In the genomic region with DNA sequence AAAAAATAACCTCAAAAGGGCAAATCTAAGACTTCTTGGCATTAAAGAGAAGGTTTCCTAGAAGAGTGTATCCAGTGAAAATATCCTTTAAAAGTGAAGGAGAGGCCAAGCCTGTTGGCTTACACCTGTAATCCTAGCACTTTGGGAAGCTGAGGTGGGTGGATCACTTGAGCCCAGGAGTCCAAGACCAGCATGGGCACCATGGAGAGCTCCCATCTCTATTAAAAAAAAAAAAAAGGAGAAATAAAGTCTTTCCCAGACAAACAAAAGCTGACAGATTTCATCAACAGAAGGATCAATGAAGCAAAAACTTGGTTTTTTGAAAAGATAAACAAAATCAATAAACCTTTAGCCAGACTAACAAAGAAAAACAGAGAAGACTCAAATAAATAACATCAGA, we compare ENCODE assay signal across 3 cellular contexts.
TF ChIP-seq lines count a peak whose summit lies in the region.

No MANE protein-coding gene starts in this region.

TF ChIP-seq in SK-N-SH, 30 proteins besides CTCF, POLR2A, EP300 and RAD21 (continued from another document):
- TF ChIP-seq, protein P1, sequence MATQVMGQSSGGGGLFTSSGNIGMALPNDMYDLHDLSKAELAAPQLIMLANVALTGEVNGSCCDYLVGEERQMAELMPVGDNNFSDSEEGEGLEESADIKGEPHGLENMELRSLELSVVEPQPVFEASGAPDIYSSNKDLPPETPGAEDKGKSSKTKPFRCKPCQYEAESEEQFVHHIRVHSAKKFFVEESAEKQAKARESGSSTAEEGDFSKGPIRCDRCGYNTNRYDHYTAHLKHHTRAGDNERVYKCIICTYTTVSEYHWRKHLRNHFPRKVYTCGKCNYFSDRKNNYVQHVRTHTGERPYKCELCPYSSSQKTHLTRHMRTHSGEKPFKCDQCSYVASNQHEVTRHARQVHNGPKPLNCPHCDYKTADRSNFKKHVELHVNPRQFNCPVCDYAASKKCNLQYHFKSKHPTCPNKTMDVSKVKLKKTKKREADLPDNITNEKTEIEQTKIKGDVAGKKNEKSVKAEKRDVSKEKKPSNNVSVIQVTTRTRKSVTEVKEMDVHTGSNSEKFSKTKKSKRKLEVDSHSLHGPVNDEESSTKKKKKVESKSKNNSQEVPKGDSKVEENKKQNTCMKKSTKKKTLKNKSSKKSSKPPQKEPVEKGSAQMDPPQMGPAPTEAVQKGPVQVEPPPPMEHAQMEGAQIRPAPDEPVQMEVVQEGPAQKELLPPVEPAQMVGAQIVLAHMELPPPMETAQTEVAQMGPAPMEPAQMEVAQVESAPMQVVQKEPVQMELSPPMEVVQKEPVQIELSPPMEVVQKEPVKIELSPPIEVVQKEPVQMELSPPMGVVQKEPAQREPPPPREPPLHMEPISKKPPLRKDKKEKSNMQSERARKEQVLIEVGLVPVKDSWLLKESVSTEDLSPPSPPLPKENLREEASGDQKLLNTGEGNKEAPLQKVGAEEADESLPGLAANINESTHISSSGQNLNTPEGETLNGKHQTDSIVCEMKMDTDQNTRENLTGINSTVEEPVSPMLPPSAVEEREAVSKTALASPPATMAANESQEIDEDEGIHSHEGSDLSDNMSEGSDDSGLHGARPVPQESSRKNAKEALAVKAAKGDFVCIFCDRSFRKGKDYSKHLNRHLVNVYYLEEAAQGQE (IDR thresholded peaks at IDR 0.05; ENCODE audit: low read depth, low read length) = peak; percentile 85
- TF ChIP-seq SIN3A (IDR thresholded peaks at IDR 0.05; ENCODE audit: borderline replicate concordance, low read depth, low read length) = no peak
TF ChIP-seq in SK-N-SH: peak in this region for 1.

TF ChIP-seq in SK-N-SH treated with all-trans-retinoic acid at 6 μM for 48 hours, 23 proteins besides CTCF, POLR2A, EP300 and RAD21:
- TF ChIP-seq, protein P2, sequence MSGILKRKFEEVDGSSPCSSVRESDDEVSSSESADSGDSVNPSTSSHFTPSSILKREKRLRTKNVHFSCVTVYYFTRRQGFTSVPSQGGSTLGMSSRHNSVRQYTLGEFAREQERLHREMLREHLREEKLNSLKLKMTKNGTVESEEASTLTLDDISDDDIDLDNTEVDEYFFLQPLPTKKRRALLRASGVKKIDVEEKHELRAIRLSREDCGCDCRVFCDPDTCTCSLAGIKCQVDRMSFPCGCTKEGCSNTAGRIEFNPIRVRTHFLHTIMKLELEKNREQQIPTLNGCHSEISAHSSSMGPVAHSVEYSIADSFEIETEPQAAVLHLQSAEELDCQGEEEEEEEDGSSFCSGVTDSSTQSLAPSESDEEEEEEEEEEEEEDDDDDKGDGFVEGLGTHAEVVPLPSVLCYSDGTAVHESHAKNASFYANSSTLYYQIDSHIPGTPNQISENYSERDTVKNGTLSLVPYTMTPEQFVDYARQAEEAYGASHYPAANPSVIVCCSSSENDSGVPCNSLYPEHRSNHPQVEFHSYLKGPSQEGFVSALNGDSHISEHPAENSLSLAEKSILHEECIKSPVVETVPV (CRISPR knock-in tag; IDR thresholded peaks at IDR 0.05) = no peak
- TF ChIP-seq TOX (CRISPR knock-in tag; IDR thresholded peaks at IDR 0.05; ENCODE audit: borderline replicate concordance) (no peak), ZNF565 (CRISPR knock-in tag; conservative IDR thresholded peaks at IDR 0.05; ENCODE audit: low read depth) (no peak), CSDC2 (CRISPR knock-in tag; IDR thresholded peaks at IDR 0.05) (no peak), ZFP30 (CRISPR knock-in tag; IDR thresholded peaks at IDR 0.05) (no peak), ISL1 (CRISPR knock-in tag; IDR thresholded peaks at IDR 0.05) (no peak), TCF4 (CRISPR knock-in tag; IDR thresholded peaks at IDR 0.05; ENCODE audit: borderline replicate concordance) (no peak), PPARA (CRISPR knock-in tag; IDR thresholded peaks at IDR 0.05; ENCODE audit: borderline replicate concordance) (no peak), ZNF70 (CRISPR knock-in tag; IDR thresholded peaks at IDR 0.05) (no peak), ARNTL (CRISPR knock-in tag; IDR thresholded peaks at IDR 0.05; ENCODE audit: borderline replicate concordance, low read depth) (no peak)
- TF ChIP-seq, protein P3, sequence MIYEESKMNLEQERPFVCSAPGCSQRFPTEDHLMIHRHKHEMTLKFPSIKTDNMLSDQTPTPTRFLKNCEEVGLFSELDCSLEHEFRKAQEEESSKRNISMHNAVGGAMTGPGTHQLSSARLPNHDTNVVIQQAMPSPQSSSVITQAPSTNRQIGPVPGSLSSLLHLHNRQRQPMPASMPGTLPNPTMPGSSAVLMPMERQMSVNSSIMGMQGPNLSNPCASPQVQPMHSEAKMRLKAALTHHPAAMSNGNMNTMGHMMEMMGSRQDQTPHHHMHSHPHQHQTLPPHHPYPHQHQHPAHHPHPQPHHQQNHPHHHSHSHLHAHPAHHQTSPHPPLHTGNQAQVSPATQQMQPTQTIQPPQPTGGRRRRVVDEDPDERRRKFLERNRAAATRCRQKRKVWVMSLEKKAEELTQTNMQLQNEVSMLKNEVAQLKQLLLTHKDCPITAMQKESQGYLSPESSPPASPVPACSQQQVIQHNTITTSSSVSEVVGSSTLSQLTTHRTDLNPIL (CRISPR knock-in tag; IDR thresholded peaks at IDR 0.05; ENCODE audit: low read depth) = no peak
- TF ChIP-seq, protein P4, sequence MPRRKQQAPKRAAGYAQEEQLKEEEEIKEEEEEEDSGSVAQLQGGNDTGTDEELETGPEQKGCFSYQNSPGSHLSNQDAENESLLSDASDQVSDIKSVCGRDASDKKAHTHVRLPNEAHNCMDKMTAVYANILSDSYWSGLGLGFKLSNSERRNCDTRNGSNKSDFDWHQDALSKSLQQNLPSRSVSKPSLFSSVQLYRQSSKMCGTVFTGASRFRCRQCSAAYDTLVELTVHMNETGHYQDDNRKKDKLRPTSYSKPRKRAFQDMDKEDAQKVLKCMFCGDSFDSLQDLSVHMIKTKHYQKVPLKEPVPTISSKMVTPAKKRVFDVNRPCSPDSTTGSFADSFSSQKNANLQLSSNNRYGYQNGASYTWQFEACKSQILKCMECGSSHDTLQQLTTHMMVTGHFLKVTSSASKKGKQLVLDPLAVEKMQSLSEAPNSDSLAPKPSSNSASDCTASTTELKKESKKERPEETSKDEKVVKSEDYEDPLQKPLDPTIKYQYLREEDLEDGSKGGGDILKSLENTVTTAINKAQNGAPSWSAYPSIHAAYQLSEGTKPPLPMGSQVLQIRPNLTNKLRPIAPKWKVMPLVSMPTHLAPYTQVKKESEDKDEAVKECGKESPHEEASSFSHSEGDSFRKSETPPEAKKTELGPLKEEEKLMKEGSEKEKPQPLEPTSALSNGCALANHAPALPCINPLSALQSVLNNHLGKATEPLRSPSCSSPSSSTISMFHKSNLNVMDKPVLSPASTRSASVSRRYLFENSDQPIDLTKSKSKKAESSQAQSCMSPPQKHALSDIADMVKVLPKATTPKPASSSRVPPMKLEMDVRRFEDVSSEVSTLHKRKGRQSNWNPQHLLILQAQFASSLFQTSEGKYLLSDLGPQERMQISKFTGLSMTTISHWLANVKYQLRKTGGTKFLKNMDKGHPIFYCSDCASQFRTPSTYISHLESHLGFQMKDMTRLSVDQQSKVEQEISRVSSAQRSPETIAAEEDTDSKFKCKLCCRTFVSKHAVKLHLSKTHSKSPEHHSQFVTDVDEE (CRISPR knock-in tag; IDR thresholded peaks at IDR 0.05) = no peak

TF ChIP-seq in HCT116, 20 proteins besides CTCF, POLR2A, EP300 and RAD21 (continued from another document):
- TF ChIP-seq, protein P1 (IDR thresholded peaks at IDR 0.05; ENCODE audit: low read depth) = peak; percentile 49
